Comparison of ENCODE assay signal across 13 cellular contexts in genomic region chr10:16944081-16944922, GRCh38.
A peak's percentile ranks its signal among the peaks of the same experiment; 100 is the strongest.
DNase-seq lines count a peak whose midpoint lies in the region; ATAC-seq and TF ChIP-seq lines count a peak whose summit lies in the region.
"Had no signal": no experiment of that assay in that cellular context is flagged by ENCODE, and none has a peak within 500 bp of the region (broad histone marks: within the 10 kb centered on the region; RNA-seq: fewer than 3 reads in every experiment).

No MANE protein-coding gene starts in this region.

- no peak for DNase-seq in GM23338 (ENCODE audit: low spot score)
- DNase-seq in adipocyte (ENCODE audit: low read depth), result peak; percentile 91
- DNase-seq in heart right ventricle, result peak in 1 of 2 donors; percentile 15
- peak; percentile 85 for DNase-seq in stromal cell of bone marrow (ENCODE audit: low read depth)
- DNase-seq in activated CD8-positive, alpha-beta T cell treated with anti-CD3 and anti-CD28 coated beads, Interleukin-2, amount 10 ng/mL, durations not matched to agents 7 days and 5 days, result no peak
- DNase-seq in NCI-H345 (lab: John Stamatoyannopoulos, UW), result no peak
- DNase-seq in germinal center (ENCODE audit: low spot score), result no peak
- DNase-seq in H7, result no peak
- DNase-seq: activated T-cell treated with anti-CD3 and anti-CD28 coated beads, Interleukin-2, amount 50 U/mL, for 1 hour; NCI-H748 treated with DMSO at 0.1 percent for 48 hours; spleen had no signal

- intact Hi-C loops in heart right ventricle (cut with DNase I), result loop anchor here in 1 of 10 donors (2.0 kb wide), 1 partner anchor 14 kb away; no protein-coding TSS in a partner anchor

- TF ChIP-seq CTCF in GM23338 (conservative IDR thresholded peaks at IDR 0.05; ENCODE audit: low read depth in 2 of 2) (no peak), heart right ventricle (IDR thresholded peaks at IDR 0.05) (no peak)

- peaks cover 12% of the 10 kb centered on the region for H3K4me1 Mint-ChIP-seq in GM23338
- H3K4me1 Mint-ChIP-seq in activated CD8-positive, alpha-beta T cell treated with anti-CD3 and anti-CD28 coated beads, Interleukin-2, amount 10 ng/mL, durations not matched to agents 7 days and 5 days (ENCODE audit: low read depth), result peaks cover 6% of the 10 kb centered on the region

- no peaks in the 10 kb centered on the region for H4K20me1 ChIP-seq in GM23338 (replicated peaks; ENCODE audit: insufficient read depth)

- ATAC-seq in GM23338, result no peak
- ATAC-seq in heart right ventricle, result peak in 7 of 8 donors; percentile 57 to 90 (median 83)
- no peak for ATAC-seq in activated CD8-positive, alpha-beta T cell treated with anti-CD3 and anti-CD28 coated beads, Interleukin-2, amount 10 ng/mL, durations not matched to agents 7 days and 5 days
- ATAC-seq: stimulated activated memory B cell treated with anti-CD40 and anti-IgM and Interleukin-4, amounts not matched to agents 10 μg/mL and 1 μg/mL and 100 μg/mL, for 72 hours had no signal

- H3F3A ChIP-seq in GM23338 (replicated peaks; ENCODE audit: low read depth), result no peaks in the 10 kb centered on the region

- H3K36me3 ChIP-seq in GM23338 (ENCODE audit: insufficient read depth), result no peaks in the 10 kb centered on the region
- no peaks in the 10 kb centered on the region for H3K36me3 ChIP-seq in adipocyte (ENCODE audit: control insufficient read depth, insufficient read depth, low read length, severe bottlenecking)
- H3K36me3 ChIP-seq in heart right ventricle, result no peaks in the 10 kb centered on the region
- no peaks in the 10 kb centered on the region for H3K36me3 ChIP-seq in H7 (replicated peaks; ENCODE audit: control insufficient read depth, insufficient read depth, low read length)
- H3K36me3 ChIP-seq: spleen had no signal

- no peaks in the 10 kb centered on the region for H3K79me2 ChIP-seq in GM23338 (replicated peaks; ENCODE audit: insufficient read depth)

- H3K9me2 ChIP-seq in GM23338 (ENCODE audit: insufficient read depth), result no peaks in the 10 kb centered on the region; the same call in 1 of the 2 replicates

- H2AFZ ChIP-seq in GM23338, result peak overlapping the region; percentile 30; the same call in 1 of the 2 replicates

- peak overlapping the region; percentile 49 for H3K9ac ChIP-seq in adipocyte (ENCODE audit: low read length)

- 57 to 63% methylated on average over 7 of the region's 7 CpGs for WGBS in heart right ventricle, 2 donors

- H3K4me1 ChIP-seq in GM23338 (ENCODE audit: insufficient read depth), result 0 out of 2 replicates have a peak, but pooled peaks cover 9% of the 10 kb centered on the region
- H3K4me1 ChIP-seq in adipocyte (ENCODE audit: control insufficient read depth, insufficient read depth, low read length), result peaks cover 34% of the 10 kb centered on the region
- peaks cover 0 to 31% (median 0%) of the 10 kb centered on the region in 9 donors for H3K4me1 ChIP-seq in heart right ventricle
- H3K4me1 ChIP-seq: spleen had no signal

- CTCF ChIA-PET in activated CD8-positive, alpha-beta T cell treated with anti-CD3 and anti-CD28 coated beads, Interleukin-2, amount 10 ng/mL, durations not matched to agents 7 days and 5 days (lab: Charles Lee), result interaction anchor here (1.2 kb wide), 1 partner anchor 43 kb away, joined by 3 read pairs; no protein-coding TSS in a partner anchor

- POLR2A ChIA-PET in activated CD8-positive, alpha-beta T cell treated with anti-CD3 and anti-CD28 coated beads, Interleukin-2, amount 10 ng/mL, durations not matched to agents 7 days and 5 days (lab: Charles Lee), result interaction anchor here (1.4 kb wide), 1 partner anchor 287 kb away, joined by 4 read pairs; no protein-coding TSS in a partner anchor

- H3K9me3 Mint-ChIP-seq in GM23338, result no peaks in the 10 kb centered on the region
- H3K9me3 Mint-ChIP-seq in activated CD8-positive, alpha-beta T cell treated with anti-CD3 and anti-CD28 coated beads, Interleukin-2, amount 10 ng/mL, durations not matched to agents 7 days and 5 days (ENCODE audit: insufficient read depth), result no peaks in the 10 kb centered on the region
- H3K9me3 Mint-ChIP-seq: stimulated activated memory B cell treated with anti-CD40 and anti-IgM and Interleukin-4, amounts not matched to agents 10 μg/mL and 1 μg/mL and 100 μg/mL, for 72 hours; T-helper 2 cell treated with Interferon-gamma antibody and Interleukin-4, amounts not matched to agents 5 μg/mL and 100 μg/mL, for 36 hours had no signal

- H3K27me3 ChIP-seq in GM23338 (ENCODE audit: insufficient read depth), result no peaks in the 10 kb centered on the region
- H3K27me3 ChIP-seq in adipocyte (replicated peaks; ENCODE audit: control insufficient read depth, insufficient read depth, low read length), result no peaks in the 10 kb centered on the region
- no peaks in the 10 kb centered on the region for H3K27me3 ChIP-seq in heart right ventricle
- no peaks in the 10 kb centered on the region; the same call in 1 of the 2 replicates for H3K27me3 ChIP-seq in H7 (ENCODE audit: control insufficient read depth, insufficient read depth, low read length)
- H3K27me3 ChIP-seq: spleen had no signal

- H3K4me3 Mint-ChIP-seq in GM23338, result no peak overlapping the region
- no peak overlapping the region for H3K4me3 Mint-ChIP-seq in activated CD8-positive, alpha-beta T cell treated with anti-CD3 and anti-CD28 coated beads, Interleukin-2, amount 10 ng/mL, durations not matched to agents 7 days and 5 days
- H3K4me3 Mint-ChIP-seq: stimulated activated memory B cell treated with anti-CD40 and anti-IgM and Interleukin-4, amounts not matched to agents 10 μg/mL and 1 μg/mL and 100 μg/mL, for 72 hours; T-helper 2 cell treated with Interferon-gamma antibody and Interleukin-4, amounts not matched to agents 5 μg/mL and 100 μg/mL, for 36 hours had no signal

- H3K27ac ChIP-seq in GM23338 (ENCODE audit: low read depth) (no peak overlapping the region), heart right ventricle (peak overlapping the region in 8 of 10 donors; percentile 14 to 63 (median 45))
- H3K27ac ChIP-seq: spleen had no signal

- H3K36me3 Mint-ChIP-seq in GM23338 (ENCODE audit: low read depth), result no peaks in the 10 kb centered on the region
- no peaks in the 10 kb centered on the region for H3K36me3 Mint-ChIP-seq in activated CD8-positive, alpha-beta T cell treated with anti-CD3 and anti-CD28 coated beads, Interleukin-2, amount 10 ng/mL, durations not matched to agents 7 days and 5 days (ENCODE audit: low read depth)

- H3K4me2 ChIP-seq in GM23338, result no peak overlapping the region

- no peaks in the 10 kb centered on the region for H3K27me3 Mint-ChIP-seq in GM23338 (ENCODE audit: insufficient read depth, low read depth, poor library complexity)
- H3K27me3 Mint-ChIP-seq in activated CD8-positive, alpha-beta T cell treated with anti-CD3 and anti-CD28 coated beads, Interleukin-2, amount 10 ng/mL, durations not matched to agents 7 days and 5 days (ENCODE audit: low read depth), result no peaks in the 10 kb centered on the region

- no peak overlapping the region for H3K4me3 ChIP-seq in GM23338
- H3K4me3 ChIP-seq in adipocyte (ENCODE audit: low read length), result peak overlapping the region; percentile 39
- no peak overlapping the region for H3K4me3 ChIP-seq in heart right ventricle
- H3K4me3 ChIP-seq in H7 (ENCODE audit: insufficient read depth, low read depth, low read length), result no peak overlapping the region
- H3K4me3 ChIP-seq: spleen had no signal

- H3K9me3 ChIP-seq in adipocyte (ENCODE audit: control insufficient read depth, low read length) (no peaks in the 10 kb centered on the region), heart right ventricle (no peaks in the 10 kb centered on the region)
- H3K9me3 ChIP-seq: spleen had no signal

- peak overlapping the region; percentile 18; the same call in 1 of the 2 replicates for H3K27ac Mint-ChIP-seq in GM23338
- H3K27ac Mint-ChIP-seq in activated CD8-positive, alpha-beta T cell treated with anti-CD3 and anti-CD28 coated beads, Interleukin-2, amount 10 ng/mL, durations not matched to agents 7 days and 5 days, result no peak overlapping the region
- H3K27ac Mint-ChIP-seq: stimulated activated memory B cell treated with anti-CD40 and anti-IgM and Interleukin-4, amounts not matched to agents 10 μg/mL and 1 μg/mL and 100 μg/mL, for 72 hours; T-helper 2 cell treated with Interferon-gamma antibody and Interleukin-4, amounts not matched to agents 5 μg/mL and 100 μg/mL, for 36 hours had no signal

TF ChIP-seq in GM23338, 12 proteins besides CTCF, POLR2A, EP300 and RAD21 (continues in another document):
- no peak for TF ChIP-seq ZNF331 (CRISPR knock-in tag; IDR thresholded peaks at IDR 0.05; ENCODE audit: low read depth)
- TF ChIP-seq REST (IDR thresholded peaks at IDR 0.05; ENCODE audit: unreplicated experiment), result no peak
- TF ChIP-seq EZH2 (IDR thresholded peaks at IDR 0.05; ENCODE audit: low read depth, unreplicated experiment), result no peak
- no peak for TF ChIP-seq CREB1 (CRISPR knock-in tag; IDR thresholded peaks at IDR 0.05; ENCODE audit: low read depth)
- no peak for TF ChIP-seq JUNB (IDR thresholded peaks at IDR 0.05; ENCODE audit: unreplicated experiment)
- no peak for TF ChIP-seq NANOG (IDR thresholded peaks at IDR 0.05; ENCODE audit: borderline replicate concordance)
- TF ChIP-seq EZH2phosphoT487 (IDR thresholded peaks at IDR 0.05; ENCODE audit: unreplicated experiment), result no peak
- no peak for TF ChIP-seq POLR2AphosphoS5 (IDR thresholded peaks at IDR 0.05; ENCODE audit: low read depth)

Comparison
In these comparisons a context has a peak if more than half of its experiments do, and no peak if none do; other contexts are left out.
1. ATAC-seq: peak in heart right ventricle (7 of 8); none in GM23338 (single experiment) and activated CD8-positive, alpha-beta T cell treated with anti-CD3 and anti-CD28 coated beads, Interleukin-2, amount 10 ng/mL, durations not matched to agents 7 days and 5 days (single experiment).
2. DNase-seq: peak in adipocyte (single experiment) and stromal cell of bone marrow (single experiment); none in GM23338 (single experiment), activated CD8-positive, alpha-beta T cell treated with anti-CD3 and anti-CD28 coated beads, Interleukin-2, amount 10 ng/mL, durations not matched to agents 7 days and 5 days (single experiment), NCI-H345 (single experiment), germinal center (single experiment) and H7 (single experiment).